In the genomic region with DNA sequence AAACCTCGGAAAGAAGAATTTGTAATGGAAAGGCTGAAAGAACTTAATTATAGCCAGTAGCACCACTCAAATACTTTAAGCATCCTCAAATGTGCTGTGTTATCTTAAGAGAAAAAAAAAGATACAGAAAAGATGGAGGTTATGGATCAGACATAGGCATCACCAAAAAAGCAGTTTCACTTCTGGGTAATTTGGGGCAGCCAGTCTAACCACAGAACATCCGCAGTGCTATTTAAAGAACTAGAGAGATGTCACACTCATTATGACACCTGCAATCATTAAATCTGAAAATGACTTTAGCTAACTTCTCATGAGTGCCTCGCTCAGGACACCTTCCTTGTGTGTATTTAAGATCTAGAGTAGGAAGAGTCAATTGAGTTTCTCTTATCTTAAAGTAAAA, we compare ENCODE assay signal across 8 cellular contexts.
DNase-seq lines count a peak whose midpoint lies in the region; ATAC-seq, FAIRE-seq and TF ChIP-seq lines count a peak whose summit lies in the region.
"Had no signal": no experiment of that assay in that cellular context is flagged by ENCODE, and none has a peak within 500 bp of the region (broad histone marks: within the 10 kb centered on the region; RNA-seq: fewer than 3 reads in every experiment).

No MANE protein-coding gene starts in this region.

- ATAC-seq in HG02938 (IDR thresholded peaks at IDR 0.05; ENCODE audit: unreplicated experiment), result peak; percentile 98

- no TSS peak for BruUV-seq in A673 (replicated peaks; lab: Mats Ljungman, UMichigan)

- H3K4me3 ChIP-seq in A673 (ENCODE audit: low read depth, low read length, poor library complexity, severe bottlenecking), result no peak overlapping the region
- H3K4me3 ChIP-seq: right lobe of liver had no signal

- no peaks in the 10 kb centered on the region for H3K4me1 ChIP-seq in A673 (ENCODE audit: insufficient read depth, low read length, poor library complexity, severe bottlenecking)
- H3K4me1 ChIP-seq: right lobe of liver had no signal

- peak; percentile 31 for DNase-seq in GM19239 (ENCODE audit: insufficient read length, low spot score)
- peak; percentile 50 for DNase-seq in SIG-M5 (lab: John Stamatoyannopoulos, UW)
- DNase-seq in stimulated activated CD8-positive, alpha-beta memory T cell treated with anti-CD3 and anti-CD28 coated beads, Interleukin-12 subunit alpha, Interleukin-12 subunit beta, amount 100 ng/mL, for 24 hours (ENCODE audit: extremely low read depth), result peak; percentile 7
- DNase-seq in mucosa of gallbladder (ENCODE audit: low spot score), result no peak
- DNase-seq in A673 (ENCODE audit: low spot score), result no peak
- no peak for DNase-seq in NCI-H2107 (lab: John Stamatoyannopoulos, UW)
- DNase-seq: right lobe of liver had no signal

- POLR2A ChIA-PET in A673 (lab: Charles Lee; ENCODE audit: low non-redundant PET), result no interaction called here

- no peaks in the 10 kb centered on the region for H3K27me3 ChIP-seq in A673 (replicated peaks; ENCODE audit: insufficient read depth, low read depth, low read length, poor library complexity)
- H3K27me3 ChIP-seq: right lobe of liver had no signal

- intact Hi-C loops in A673 (cut with micrococcal nuclease; ENCODE audit: unreplicated experiment), result no loop called here

- TF ChIP-seq CTCF in A673 (conservative IDR thresholded peaks at IDR 0.05; ENCODE audit: low read depth, low read length), result no peak

- peak; percentile 100 for FAIRE-seq in GM19239 (lab: Jason Lieb, UNC)

- H3K27ac ChIP-seq in A673 (ENCODE audit: low read depth, low read length, poor library complexity, severe bottlenecking), result no peak overlapping the region
- H3K27ac ChIP-seq: right lobe of liver had no signal

- CTCF ChIA-PET in A673 (lab: Charles Lee), result no interaction called here

- H3K9me3 ChIP-seq in A673 (ENCODE audit: low read depth, low read length, poor library complexity, severe bottlenecking), result no peaks in the 10 kb centered on the region
- H3K9me3 ChIP-seq: right lobe of liver had no signal

- no peaks in the 10 kb centered on the region for H3K36me3 ChIP-seq in A673 (ENCODE audit: insufficient read depth, low read length, poor library complexity, severe bottlenecking)
- H3K36me3 ChIP-seq: right lobe of liver had no signal

Comparison
In these comparisons a context has a peak if more than half of its experiments do, and no peak if none do; other contexts are left out.
1. DNase-seq: peak in GM19239 (single experiment), SIG-M5 (single experiment) and stimulated activated CD8-positive, alpha-beta memory T cell treated with anti-CD3 and anti-CD28 coated beads, Interleukin-12 subunit alpha, Interleukin-12 subunit beta, amount 100 ng/mL, for 24 hours (single experiment); none in mucosa of gallbladder (single experiment), A673 (single experiment) and NCI-H2107 (single experiment).